ENCODE assay signal across 1 cellular context in the genomic region with DNA sequence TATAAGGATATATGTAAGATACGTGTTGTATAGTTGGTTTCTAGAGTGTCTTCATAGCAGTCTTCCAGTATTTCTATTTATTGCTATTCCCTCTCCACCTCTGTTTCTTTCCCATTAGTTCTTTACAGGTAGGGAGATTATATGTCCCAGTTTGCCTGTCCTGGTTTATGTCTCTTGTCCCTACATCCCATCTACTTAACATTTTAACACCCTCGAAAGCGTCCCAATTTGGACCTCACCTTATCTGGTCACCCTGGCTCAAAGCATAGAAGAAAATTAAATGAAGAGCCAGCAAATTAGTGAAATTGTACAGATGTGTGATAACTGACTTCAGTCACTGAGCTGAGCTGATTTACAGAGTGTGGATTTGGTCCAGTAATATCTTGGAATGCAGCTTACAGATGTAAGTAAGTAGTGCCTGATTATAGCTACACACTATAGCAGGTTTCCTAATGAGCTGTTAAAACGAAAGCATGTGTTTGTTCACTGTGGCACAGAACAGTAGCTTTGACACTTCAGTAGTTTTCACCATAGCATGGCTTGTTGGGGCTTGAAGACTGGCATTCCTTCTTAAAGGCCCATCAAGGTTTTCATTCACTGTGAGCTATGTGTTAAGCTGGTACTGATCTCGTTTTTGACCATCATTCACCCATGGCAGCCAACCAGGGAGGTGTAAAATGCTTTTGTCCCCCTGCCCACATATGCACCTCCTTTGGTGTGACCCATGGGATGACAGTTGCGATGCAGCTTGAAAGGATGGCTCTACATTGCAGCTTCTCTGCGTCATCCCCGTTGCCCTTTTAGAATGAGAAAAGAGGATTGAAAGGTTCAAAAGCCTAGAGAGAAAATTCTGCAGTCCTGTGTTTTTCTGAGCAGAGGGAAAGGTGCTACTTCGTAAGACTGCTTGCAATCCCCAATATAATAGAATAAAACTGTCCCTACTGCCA.
TF ChIP-seq lines count a peak whose summit lies in the region.

No MANE protein-coding gene starts in this region.

TF ChIP-seq in endothelial cell of umbilical vein, 7 proteins besides CTCF, POLR2A, EP300 and RAD21 (continued from another document):
- TF ChIP-seq JUN (IDR thresholded peaks at IDR 0.05; ENCODE audit: borderline replicate concordance, insufficient read depth, insufficient read length, low read depth) (no peak), POLR2AphosphoS5 (IDR thresholded peaks at IDR 0.05; ENCODE audit: insufficient read depth, low read depth, low read length) (no peak)
- TF ChIP-seq, protein P1, sequence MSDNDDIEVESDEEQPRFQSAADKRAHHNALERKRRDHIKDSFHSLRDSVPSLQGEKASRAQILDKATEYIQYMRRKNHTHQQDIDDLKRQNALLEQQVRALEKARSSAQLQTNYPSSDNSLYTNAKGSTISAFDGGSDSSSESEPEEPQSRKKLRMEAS (IDR thresholded peaks at IDR 0.05; ENCODE audit: insufficient read depth, insufficient read length) = no peak
TF ChIP-seq in endothelial cell of umbilical vein: peak in this region for 0.
